In genomic region chr16:30068750-30069574, GRCh38 we compare ENCODE assay signal across 8 cellular contexts. TPM values are rescaled to one million over a fixed set of nuclear protein-coding genes. Genes with fewer than 3 reads are reported as not detected.
A peak's percentile ranks its signal among the peaks of the same experiment; 100 is the strongest.
DNase-seq lines count a peak whose midpoint lies in the region; ATAC-seq, FAIRE-seq and TF ChIP-seq lines count a peak whose summit lies in the region.

No MANE protein-coding gene starts in this region.

- WGBS in GM12878 (ENCODE audit: insufficient coverage, insufficient replicate concordance, low lambda C conversion rate, missing lambda C conversion rate): 88% methylated on average over 17 of the region's 17 CpGs

- H3K9me3 ChIP-seq in RWPE2 (ENCODE audit: severe bottlenecking) (no peaks in the 10 kb centered on the region), GM12878 (replicated peaks; ENCODE audit: control insufficient read depth, insufficient read depth, low read length) (no peaks in the 10 kb centered on the region)

- H3K36me3 ChIP-seq in RWPE2 (ENCODE audit: low read depth): peaks cover 68% of the 10 kb centered on the region
- H3K36me3 ChIP-seq in GM12878 (ENCODE audit: control insufficient read depth in 2 of 2, insufficient read depth in 2 of 2, low read length in 1 of 2): peaks cover 30 to 32% of the 10 kb centered on the region in 2 experiments

- H3K4me1 ChIP-seq in RWPE2 (ENCODE audit: insufficient read depth, poor library complexity, severe bottlenecking) (peaks cover 8% of the 10 kb centered on the region), GM12878 (ENCODE audit: control insufficient read depth, insufficient read depth, low read length) (peaks cover 23% of the 10 kb centered on the region)

- peak; percentile 33; the same call in 1 of the 2 replicates for TF ChIP-seq POLR2A in GM12878 (IDR thresholded peaks at IDR 0.05; ENCODE audit: low read depth, low read length)

- H3K27me3 ChIP-seq in RWPE2 (ENCODE audit: insufficient read depth, poor library complexity, severe bottlenecking) (no peaks in the 10 kb centered on the region), GM12878 (replicated peaks in 1 of 2; ENCODE audit: control insufficient read depth in 2 of 2, insufficient read depth in 2 of 2, low read length in 1 of 2) (no peaks in the 10 kb centered on the region)

- POLR2A ChIA-PET in GM12878 (lab: Charles Lee): interaction anchor here (1.2 kb wide), 1 partner anchor 14 kb away, joined by 3 read pairs; no protein-coding TSS in a partner anchor

- RAD21 ChIA-PET in GM12878 (lab: Charles Lee; ENCODE audit: unreplicated experiment): no interaction called here

- no peak overlapping the region for H3K9ac ChIP-seq in GM12878 (ENCODE audit: control insufficient read depth, insufficient read depth, low read length)

- intact Hi-C loops in GM12878 (cut with micrococcal nuclease; ENCODE audit: unreplicated experiment) (no loop called here), posterior vena cava (cut with DNase I) (no loop called here)

- no peak overlapping the region for H2AFZ ChIP-seq in GM12878 (ENCODE audit: control insufficient read depth, low read depth, low read length)

- FAIRE-seq in GM12878 (lab: Jason Lieb, UNC): no peak

- in situ Hi-C loops in GM13977 (cut with MboI; ENCODE audit: low pct_unique_long_range_greater_than_20kb, low sequenced_read_pairs, unreplicated experiment) (no loop called here), GM12878 (cut with MboI) (no loop called here)

- no peak for DNase-seq in GM13977 (ENCODE audit: low spot score)
- no peak for DNase-seq in RWPE2 (ENCODE audit: low spot score)
- no peak for DNase-seq in GM12878 (ENCODE audit: low read depth, low spot score)
- DNase-seq in myocyte (ENCODE audit: low read depth): peak; percentile 36
- no peak for DNase-seq in AG20443 (ENCODE audit: low spot score)
- DNase-seq in posterior vena cava (ENCODE audit: low spot score): no peak

- H3K27ac ChIP-seq in RWPE2 (ENCODE audit: poor library complexity, severe bottlenecking): peak overlapping the region; percentile 93
- no peak overlapping the region for H3K27ac ChIP-seq in GM12878 (ENCODE audit: control insufficient read depth, insufficient read depth)

- ATAC-seq in RWPE2 (ENCODE audit: low read depth): no peak
- no peak for ATAC-seq in GM12878
- no peak for ATAC-seq in GM18517 (IDR thresholded peaks at IDR 0.05; ENCODE audit: unreplicated experiment)
- no peak for ATAC-seq in GM21723 (IDR thresholded peaks at IDR 0.05; ENCODE audit: unreplicated experiment)

- CTCF ChIA-PET in GM12878 (lab: Yijun Ruan, JAX): interaction anchor here (8.5 kb wide), 1 partner anchor 23 kb away, joined by 77 read pairs; the partner anchor contains the start of gene TBX6

- peaks cover 62% of the 10 kb centered on the region for H3K79me2 ChIP-seq in GM12878 (ENCODE audit: control insufficient read depth, insufficient read depth, low read length)

- peak overlapping the region; percentile 66 for H3K4me2 ChIP-seq in GM12878 (ENCODE audit: control insufficient read depth, insufficient read depth)

- peaks cover 24% of the 10 kb centered on the region for H4K20me1 ChIP-seq in GM12878 (ENCODE audit: control insufficient read depth, insufficient read depth)

- peak; percentile 45 for TF ChIP-seq RAD21 in GM12878 (IDR thresholded peaks at IDR 0.05; ENCODE audit: insufficient read depth, low read depth, low read length)

- SMC1A ChIA-PET in GM12878 (lab: Charles Lee; ENCODE audit: uncharacterized antibody, unreplicated experiment): no interaction called here

- BruUV-seq in GM12878 (replicated peaks; lab: Mats Ljungman, UMichigan): no TSS peak

- no peak for TF ChIP-seq EP300 in GM12878 (IDR thresholded peaks at IDR 0.05; ENCODE audit: borderline replicate concordance in 1 of 2, control insufficient read depth in 1 of 2, low read depth in 2 of 2, low read length in 2 of 2)

- no peak overlapping the region for H3K4me3 ChIP-seq in RWPE2 (ENCODE audit: severe bottlenecking)
- peak overlapping the region; percentile 49 for H3K4me3 ChIP-seq in GM12878

- TF ChIP-seq CTCF in GM13977 (IDR thresholded peaks at IDR 0.05; ENCODE audit: extremely low read depth, insufficient read depth, missing control alignments) (peak; percentile 22), RWPE2 (IDR thresholded peaks at IDR 0.05; ENCODE audit: poor library complexity, severe bottlenecking) (peak; percentile 39), GM12878 (IDR thresholded peaks at IDR 0.05 in 2 of 3, conservative IDR thresholded peaks at IDR 0.05 in 1 of 3; ENCODE audit: control insufficient read depth in 2 of 3, extremely low read depth in 1 of 3, insufficient read depth in 1 of 3, low read depth in 3 of 3, low read length in 3 of 3) (peak; percentile 32 to 61 (median 48); a peak in 4 of 6 replicates)

RNA-seq across cellular contexts. Expression of gene ALDOA, which starts 3.4 kb away (rescaled TPM):
- 235 and 245 TPM in 2 replicates for total RNA-seq in GM12878 (2013; cell fraction: nucleolus; rRNA removed)
- total RNA-seq in GM12878 (2014; rRNA removed): 1,247 and 1,393 TPM in 2 replicates
- 804 and 922 TPM in 2 replicates for total RNA-seq in GM12878 (2014; rRNA removed; fragmentation: Illumina TruSeq; extraction: Trizol)
- 1,355 and 1,356 TPM in 2 replicates for total RNA-seq in GM12878 (2021)
- polyA plus RNA-seq in GM12878 (2011; ENCODE audit: low read depth): 1,146 TPM
- 672 and 1,081 TPM in 2 replicates for polyA plus RNA-seq in GM12878 (2011; rRNA removed)
- 1,688 and 1,856 TPM in 2 replicates for polyA plus RNA-seq in GM12878 (2011; cell fraction: cytosol; rRNA removed)
- 1,192 and 1,238 TPM in 2 replicates for polyA plus RNA-seq in GM12878 (2011; cell fraction: nucleus; rRNA removed)
- polyA plus RNA-seq in GM12878 (2012): 1,728 and 2,147 TPM in 2 replicates
- polyA plus RNA-seq in GM12878 (2014; fragmentation: Illumina TruSeq; extraction: Trizol): 300 and 751 TPM in 2 replicates
- 100 to 1,000 TPM; 218 to 335 TPM for polyA plus RNA-seq in GM12878 (2014; fragmentation: Nextera tagmentation; extraction: Ambion mirVana)
- 1,109 and 1,522 TPM in 2 replicates for polyA plus RNA-seq in GM12878 (2014; rRNA removed)
- 1,000 to 10,000 TPM; 2,119 to 2,339 TPM for polyA plus RNA-seq in GM12878 (2016; fragmentation: Nextera tagmentation; extraction: Ambion mirVana)
- polyA minus RNA-seq in GM12878 (2011; rRNA and poly(A)+ RNA removed): 879 and 1,597 TPM in 2 replicates
- 780 and 912 TPM in 2 replicates for polyA minus RNA-seq in GM12878 (2011; cell fraction: cytosol; rRNA and poly(A)+ RNA removed)
- 308 and 419 TPM in 2 replicates for polyA minus RNA-seq in GM12878 (2011; cell fraction: nucleus; rRNA and poly(A)+ RNA removed)
- 2,927 and 3,693 TPM in 2 replicates for total RNA-seq in myocyte
- polyA plus RNA-seq in myocyte (2012): 2,123 TPM
- total RNA-seq in posterior vena cava: 100 to 1,000 TPM; 937 to 987 TPM

RNA-seq across cellular contexts. Expression of gene PPP4C, which starts 6.8 kb away (rescaled TPM):
- 25.0 and 30.4 TPM in 2 replicates for total RNA-seq in GM12878 (2013; cell fraction: nucleolus; rRNA removed)
- total RNA-seq in GM12878 (2014; rRNA removed) (93.4 and 118 TPM in 2 replicates), GM12878 (2014; rRNA removed; fragmentation: Illumina TruSeq; extraction: Trizol) (63.9 and 75.0 TPM in 2 replicates), GM12878 (2021) (130 and 132 TPM in 2 replicates), myocyte (79.8 and 80.3 TPM in 2 replicates), posterior vena cava (10 to 100 TPM; 40.0 to 46.9 TPM)
- 59.0 TPM for polyA plus RNA-seq in GM12878 (2011; ENCODE audit: low read depth)
- polyA plus RNA-seq in GM12878 (2011; rRNA removed) (73.0 and 143 TPM in 2 replicates), GM12878 (2014; fragmentation: Illumina TruSeq; extraction: Trizol) (34.5 and 83.7 TPM in 2 replicates), GM12878 (2014; fragmentation: Nextera tagmentation; extraction: Ambion mirVana) (10 to 100 TPM in 1 of 2 experiments, 1 to 10 TPM in 1; 2.7 to 18.8 TPM), GM12878 (2014; rRNA removed) (165 and 178 TPM in 2 replicates), GM12878 (2016; fragmentation: Nextera tagmentation; extraction: Ambion mirVana) (100 to 1,000 TPM; 194 to 240 TPM)
- 224 and 278 TPM in 2 replicates for polyA plus RNA-seq in GM12878 (2011; cell fraction: cytosol; rRNA removed)
- 130 and 151 TPM in 2 replicates for polyA plus RNA-seq in GM12878 (2011; cell fraction: nucleus; rRNA removed)
- polyA plus RNA-seq in GM12878 (2012): 94.4 and 102 TPM in 2 replicates
- polyA minus RNA-seq in GM12878 (2011; rRNA and poly(A)+ RNA removed): 341 and 402 TPM in 2 replicates
- polyA minus RNA-seq in GM12878 (2011; cell fraction: cytosol; rRNA and poly(A)+ RNA removed): 82.1 and 104 TPM in 2 replicates
- 27.3 and 42.2 TPM in 2 replicates for polyA minus RNA-seq in GM12878 (2011; cell fraction: nucleus; rRNA and poly(A)+ RNA removed)
- polyA plus RNA-seq in myocyte (2012): 113 TPM

RNA-seq across cellular contexts. Expression of gene TBX6, which starts 22.8 kb away (rescaled TPM):
- total RNA-seq in GM12878 (2013; cell fraction: nucleolus; rRNA removed): 3.5 and 5.1 TPM in 2 replicates
- total RNA-seq in GM12878 (2014; rRNA removed) (0.40 and 0.44 TPM in 2 replicates), GM12878 (2014; rRNA removed; fragmentation: Illumina TruSeq; extraction: Trizol) (0.09 and 0.18 TPM in 2 replicates), GM12878 (2021) (0.54 and 1.0 TPM in 2 replicates), myocyte (0.45 and 1.4 TPM in 2 replicates), posterior vena cava (under 1 TPM; 0.46 to 0.57 TPM)
- polyA plus RNA-seq in GM12878 (2011; ENCODE audit: low read depth): 0.35 TPM
- polyA plus RNA-seq in GM12878 (2011; rRNA removed) (0.19 and 0.39 TPM in 2 replicates), GM12878 (2014; fragmentation: Illumina TruSeq; extraction: Trizol) (0.24 TPM in 1 of 2 replicates, not detected in the other), GM12878 (2014; fragmentation: Nextera tagmentation; extraction: Ambion mirVana) (not detected), GM12878 (2014; rRNA removed) (0.20 and 0.90 TPM in 2 replicates), GM12878 (2016; fragmentation: Nextera tagmentation; extraction: Ambion mirVana) (under 1 TPM; 0.08 to 0.15 TPM)
- polyA plus RNA-seq in GM12878 (2011; cell fraction: cytosol; rRNA removed): 0.49 and 0.57 TPM in 2 replicates
- polyA plus RNA-seq in GM12878 (2011; cell fraction: nucleus; rRNA removed): 2.5 and 2.6 TPM in 2 replicates
- polyA plus RNA-seq in GM12878 (2012): 1.3 and 1.7 TPM in 2 replicates
- polyA minus RNA-seq in GM12878 (2011; rRNA and poly(A)+ RNA removed): 1.1 TPM in 1 of 2 replicates, not detected in the other
- not detected in 2 replicates for polyA minus RNA-seq in GM12878 (2011; cell fraction: cytosol; rRNA and poly(A)+ RNA removed)
- polyA minus RNA-seq in GM12878 (2011; cell fraction: nucleus; rRNA and poly(A)+ RNA removed): 1.3 and 1.8 TPM in 2 replicates
- polyA plus RNA-seq in myocyte (2012): 0.34 TPM

RNA-seq across cellular contexts. Expression of gene YPEL3, which starts 27.1 kb away (rescaled TPM):
- 16.5 and 18.6 TPM in 2 replicates for total RNA-seq in GM12878 (2013; cell fraction: nucleolus; rRNA removed)
- total RNA-seq in GM12878 (2014; rRNA removed) (7.5 and 11.5 TPM in 2 replicates), GM12878 (2014; rRNA removed; fragmentation: Illumina TruSeq; extraction: Trizol) (5.1 and 5.3 TPM in 2 replicates), GM12878 (2021) (13.3 and 13.8 TPM in 2 replicates), myocyte (41.3 and 52.2 TPM in 2 replicates), posterior vena cava (10 to 100 TPM; 26.1 to 31.4 TPM)
- polyA plus RNA-seq in GM12878 (2011; ENCODE audit: low read depth): 17.1 TPM
- polyA plus RNA-seq in GM12878 (2011; rRNA removed) (7.3 and 12.7 TPM in 2 replicates), GM12878 (2014; fragmentation: Illumina TruSeq; extraction: Trizol) (1.6 and 6.2 TPM in 2 replicates), GM12878 (2014; fragmentation: Nextera tagmentation; extraction: Ambion mirVana) (1 to 10 TPM; 1.3 to 3.1 TPM), GM12878 (2014; rRNA removed) (18.0 and 25.0 TPM in 2 replicates), GM12878 (2016; fragmentation: Nextera tagmentation; extraction: Ambion mirVana) (10 to 100 TPM; 19.1 to 22.0 TPM)
- 23.5 and 24.7 TPM in 2 replicates for polyA plus RNA-seq in GM12878 (2011; cell fraction: cytosol; rRNA removed)
- 30.2 and 30.8 TPM in 2 replicates for polyA plus RNA-seq in GM12878 (2011; cell fraction: nucleus; rRNA removed)
- polyA plus RNA-seq in GM12878 (2012): 59.4 and 63.5 TPM in 2 replicates
- polyA minus RNA-seq in GM12878 (2011; rRNA and poly(A)+ RNA removed): 5.0 and 8.5 TPM in 2 replicates
- 4.7 and 4.9 TPM in 2 replicates for polyA minus RNA-seq in GM12878 (2011; cell fraction: cytosol; rRNA and poly(A)+ RNA removed)
- 6.9 and 12.4 TPM in 2 replicates for polyA minus RNA-seq in GM12878 (2011; cell fraction: nucleus; rRNA and poly(A)+ RNA removed)
- 115 TPM for polyA plus RNA-seq in myocyte (2012)

RNA-seq across cellular contexts. Expression of gene TLCD3B, which starts 37.9 kb away (rescaled TPM):
- total RNA-seq in GM12878 (2013; cell fraction: nucleolus; rRNA removed): 0.76 TPM in 1 of 2 replicates, not detected in the other
- total RNA-seq in GM12878 (2014; rRNA removed) (0.22 TPM in 1 of 2 replicates, not detected in the other), GM12878 (2014; rRNA removed; fragmentation: Illumina TruSeq; extraction: Trizol) (0.13 TPM in 1 of 2 replicates, not detected in the other), GM12878 (2021) (0.29 and 0.51 TPM in 2 replicates), myocyte (0.21 and 1.0 TPM in 2 replicates), posterior vena cava (not detected)
- 0.29 TPM for polyA plus RNA-seq in GM12878 (2011; ENCODE audit: low read depth)
- polyA plus RNA-seq in GM12878 (2011; rRNA removed) (0.08 and 0.12 TPM in 2 replicates), GM12878 (2014; fragmentation: Illumina TruSeq; extraction: Trizol) (0.35 TPM in 1 of 2 replicates, not detected in the other), GM12878 (2014; fragmentation: Nextera tagmentation; extraction: Ambion mirVana) (under 1 TPM in 1 of 2 experiments, not detected in 1; 0.05 TPM), GM12878 (2014; rRNA removed) (0.22 and 0.28 TPM in 2 replicates), GM12878 (2016; fragmentation: Nextera tagmentation; extraction: Ambion mirVana) (not detected)
- polyA plus RNA-seq in GM12878 (2011; cell fraction: cytosol; rRNA removed): 0.10 and 0.20 TPM in 2 replicates
- 1.4 and 1.6 TPM in 2 replicates for polyA plus RNA-seq in GM12878 (2011; cell fraction: nucleus; rRNA removed)
- 0.43 and 0.46 TPM in 2 replicates for polyA plus RNA-seq in GM12878 (2012)
- 0.26 and 0.29 TPM in 2 replicates for polyA minus RNA-seq in GM12878 (2011; rRNA and poly(A)+ RNA removed)
- polyA minus RNA-seq in GM12878 (2011; cell fraction: cytosol; rRNA and poly(A)+ RNA removed): not detected in 2 replicates
- polyA minus RNA-seq in GM12878 (2011; cell fraction: nucleus; rRNA and poly(A)+ RNA removed): not detected in 2 replicates
- 0.26 TPM for polyA plus RNA-seq in myocyte (2012)
